In the genomic region with DNA sequence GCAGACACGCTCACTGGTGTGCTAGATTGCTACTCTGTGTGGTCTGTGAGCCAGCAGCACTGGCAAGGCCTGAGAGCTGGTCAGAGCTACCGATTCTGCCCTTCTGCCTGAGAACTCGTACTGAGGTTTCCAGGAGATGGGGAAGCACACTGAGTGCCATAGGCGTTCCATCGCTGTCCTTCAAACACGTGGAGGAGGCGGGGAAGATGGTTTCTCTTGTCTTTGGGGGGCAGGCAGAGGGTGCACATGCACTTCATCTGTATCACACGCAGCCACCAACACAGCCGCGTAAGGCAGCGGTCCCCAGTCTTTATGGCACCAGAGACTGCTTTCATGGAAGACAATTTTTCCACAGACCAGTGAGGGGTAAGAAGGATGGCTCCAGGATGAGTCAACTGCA, we compare ENCODE assay signal across 20 cellular contexts. TPM values are rescaled to one million over a fixed set of nuclear protein-coding genes. Genes with fewer than 3 reads are reported as not detected.
"Had no signal": no experiment of that assay in that cellular context is flagged by ENCODE, and none has a peak within 500 bp of the region (broad histone marks: within the 10 kb centered on the region; RNA-seq: fewer than 3 reads in every experiment).

No MANE protein-coding gene starts in this region.

- H3K4me2 ChIP-seq: hepatocyte had no signal

- H3K27me3 ChIP-seq: colonic mucosa, esophagus muscularis mucosa, foreskin keratinocyte, heart left ventricle, hepatocyte, left lung had no signal

- H2AFZ ChIP-seq: hepatocyte had no signal

- DNase-seq: colonic mucosa; dermis blood vessel endothelial cell; dorsolateral prefrontal cortex; effector CD4-positive, alpha-beta T cell; effector memory CD4-positive, alpha-beta T cell; foreskin keratinocyte; hypothalamus; immature natural killer cell; left cardiac atrium; left lung; left ventricle myocardium superior; lower lobe of right lung; mesenchymal stem cell; midbrain had no signal

- H3K4me1 ChIP-seq: colonic mucosa, esophagus muscularis mucosa, foreskin keratinocyte, gastroesophageal sphincter had no signal

- H3K4me1 Mint-ChIP-seq: immature natural killer cell had no signal

- H3K79me2 ChIP-seq: hepatocyte had no signal

- H3K27ac Mint-ChIP-seq: immature natural killer cell had no signal

- H3K36me3 ChIP-seq: colonic mucosa had no signal

- H3K4me3 ChIP-seq: colonic mucosa, dorsolateral prefrontal cortex, esophagus muscularis mucosa, gastroesophageal sphincter, heart left ventricle, hepatocyte, left lung, lower lobe of right lung had no signal

- H3K9me3 ChIP-seq: colonic mucosa, esophagus muscularis mucosa, gastroesophageal sphincter, heart left ventricle, left lung, lower lobe of right lung had no signal

- H3K27ac ChIP-seq: colonic mucosa, dorsolateral prefrontal cortex, esophagus muscularis mucosa, foreskin keratinocyte, gastroesophageal sphincter, heart left ventricle, hepatocyte, left lung, lower lobe of right lung had no signal

- ATAC-seq: foreskin keratinocyte, gastroesophageal sphincter, heart left ventricle, left cardiac atrium, left lung, left ventricle myocardium superior, lower lobe of right lung had no signal

- H3K9me3 Mint-ChIP-seq: immature natural killer cell had no signal

- H3K4me3 Mint-ChIP-seq: immature natural killer cell had no signal

RNA-seq across cellular contexts. Expression of a gene that starts 40.4 kb away (rescaled TPM):
- total RNA-seq: chondrocyte, endothelial cell of umbilical vein had no signal
